9 cellular contexts compared by ENCODE assay signal in genomic region chr2:233082222-233082933, GRCh38. TPM values are rescaled to one million over a fixed set of nuclear protein-coding genes. Genes with fewer than 3 reads are reported as not detected.
DNase-seq lines count a peak whose midpoint lies in the region; ATAC-seq, FAIRE-seq and TF ChIP-seq lines count a peak whose summit lies in the region.
"Had no signal": no experiment of that assay in that cellular context is flagged by ENCODE, and none has a peak within 500 bp of the region (broad histone marks: within the 10 kb centered on the region; RNA-seq: fewer than 3 reads in every experiment).

No MANE protein-coding gene starts in this region.

- no peak overlapping the region for H3K4ac ChIP-seq in trophoblast cell (ENCODE audit: low read depth, low read length)

- H3K27ac ChIP-seq in MM.1S (ENCODE audit: low read length) (peak overlapping the region; percentile 80), trophoblast cell (ENCODE audit: low read depth, low read length) (no peak overlapping the region)
- peak overlapping the region; percentile 72 for H3K27ac ChIP-seq in effector memory CD4-positive, alpha-beta T cell (ENCODE audit: insufficient read depth, low read length, poor library complexity, severe bottlenecking)

- no peak overlapping the region for H4K12ac ChIP-seq in trophoblast cell (ENCODE audit: low read depth, low read length)

- no peak overlapping the region for H3K14ac ChIP-seq in trophoblast cell (ENCODE audit: low read length)

- H3K27me3 ChIP-seq in MM.1S (replicated peaks; ENCODE audit: insufficient read depth, low read length) (no peaks in the 10 kb centered on the region), trophoblast cell (ENCODE audit: insufficient read depth, low read length) (no peaks in the 10 kb centered on the region)
- H3K27me3 ChIP-seq in effector memory CD4-positive, alpha-beta T cell (replicated peaks; ENCODE audit: control insufficient read depth, insufficient read depth, low read length, poor library complexity, severe bottlenecking), result no peaks in the 10 kb centered on the region

- no peak overlapping the region for H2BK5ac ChIP-seq in trophoblast cell (ENCODE audit: low read depth, low read length, poor library complexity)

- WGBS in trophoblast cell (ENCODE audit: extremely low coverage, insufficient coverage, insufficient read length), result no CpG with 5 or more reads among the region's 11 CpGs

- H2BK12ac ChIP-seq in trophoblast cell (ENCODE audit: low read length), result no peak overlapping the region

- H3K36me3 ChIP-seq in MM.1S (replicated peaks; ENCODE audit: insufficient read depth, low read length), result no peaks in the 10 kb centered on the region
- H3K36me3 ChIP-seq in effector memory CD4-positive, alpha-beta T cell (ENCODE audit: control insufficient read depth, insufficient read depth, low read length), result peaks cover 3% of the 10 kb centered on the region
- no peaks in the 10 kb centered on the region for H3K36me3 ChIP-seq in trophoblast cell (ENCODE audit: control insufficient read depth in 1 of 2, insufficient read depth in 2 of 2, low read length in 2 of 2)

- H3K9ac ChIP-seq in MM.1S (ENCODE audit: low read length) (peak overlapping the region; percentile 28; the same call in 1 of the 2 replicates), trophoblast cell (ENCODE audit: low read length) (no peak overlapping the region)

- H3F3A ChIP-seq in MM.1S (ENCODE audit: insufficient read depth, low read length), result peaks cover 29% of the 10 kb centered on the region

- H3K79me2 ChIP-seq in MM.1S (ENCODE audit: low read length) (peaks cover 50% of the 10 kb centered on the region), trophoblast cell (ENCODE audit: control insufficient read depth, insufficient read depth, low read length, poor library complexity) (no peaks in the 10 kb centered on the region)

- H4K20me1 ChIP-seq in MM.1S (ENCODE audit: insufficient read depth, low read length), result no peaks in the 10 kb centered on the region

- H3K4me3 ChIP-seq in MM.1S (ENCODE audit: low read length) (no peak overlapping the region), trophoblast cell (ENCODE audit: low read depth, low read length) (no peak overlapping the region)
- peak overlapping the region; percentile 27 for H3K4me3 ChIP-seq in effector memory CD4-positive, alpha-beta T cell (ENCODE audit: insufficient read depth, low read depth, low read length, poor library complexity, severe bottlenecking)

- H3K9me3 ChIP-seq in MM.1S (replicated peaks; ENCODE audit: insufficient read depth, low read length) (no peaks in the 10 kb centered on the region), trophoblast cell (ENCODE audit: insufficient read depth, low read depth, low read length) (no peaks in the 10 kb centered on the region)
- H3K9me3 ChIP-seq in effector memory CD4-positive, alpha-beta T cell (ENCODE audit: control insufficient read depth, low read length), result no peaks in the 10 kb centered on the region

- no peak overlapping the region for H4K8ac ChIP-seq in trophoblast cell (ENCODE audit: low read depth, low read length)

- H2AFZ ChIP-seq in MM.1S (ENCODE audit: low read length), result no peak overlapping the region
- H2AFZ ChIP-seq in trophoblast cell (ENCODE audit: insufficient read depth, low read length, poor library complexity), result no peak overlapping the region

- no peak overlapping the region for H4K91ac ChIP-seq in trophoblast cell (ENCODE audit: low read depth, low read length)

- H3K4me2 ChIP-seq in MM.1S (ENCODE audit: low read depth, low read length), result peak overlapping the region; percentile 47
- no peak overlapping the region for H3K4me2 ChIP-seq in trophoblast cell (ENCODE audit: low read length)

- H3K4me1 ChIP-seq in MM.1S (ENCODE audit: low read length) (peaks cover 40% of the 10 kb centered on the region), trophoblast cell (ENCODE audit: control insufficient read depth in 1 of 2, insufficient read depth in 2 of 2, low read length in 2 of 2) (no peaks in the 10 kb centered on the region)
- peaks cover 69% of the 10 kb centered on the region for H3K4me1 ChIP-seq in effector memory CD4-positive, alpha-beta T cell (ENCODE audit: control insufficient read depth, insufficient read depth, low read length, poor library complexity, severe bottlenecking)

- no peaks in the 10 kb centered on the region for H3K79me1 ChIP-seq in trophoblast cell (ENCODE audit: low read length)

- no peak for TF ChIP-seq CTCF in MM.1S (IDR thresholded peaks at IDR 0.05; ENCODE audit: low read length)

- H2AK5ac ChIP-seq in trophoblast cell (ENCODE audit: low read length), result no peak overlapping the region

- no peak for DNase-seq in GM18507 (ENCODE audit: extremely low spot score, insufficient read length, low read depth)
- peak; percentile 25 for DNase-seq in MM.1S
- no peak for DNase-seq in effector memory CD4-positive, alpha-beta T cell
- no peak for DNase-seq in NCI-H69 (lab: John Stamatoyannopoulos, UW)
- no peak for DNase-seq in AG08395 (ENCODE audit: low spot score)
- DNase-seq in HuH-7.5 (ENCODE audit: low spot score), result no peak
- DNase-seq in trophoblast cell, result no peak
- DNase-seq: IMR-90 had no signal

- no peak overlapping the region for H3K18ac ChIP-seq in trophoblast cell (ENCODE audit: low read length)

- H3K23ac ChIP-seq in trophoblast cell (ENCODE audit: low read length), result no peak overlapping the region

- peak; percentile 35 for ATAC-seq in GM21576 (IDR thresholded peaks at IDR 0.05; ENCODE audit: unreplicated experiment)

- H3K9me2 ChIP-seq in MM.1S (replicated peaks; ENCODE audit: insufficient read depth, low read length), result no peaks in the 10 kb centered on the region

- H2BK120ac ChIP-seq in trophoblast cell (ENCODE audit: insufficient read depth, low read length, poor library complexity), result no peak overlapping the region

- peak; percentile 99 for FAIRE-seq in GM18507 (lab: Jason Lieb, UNC)

RNA-seq across cellular contexts. Expression of gene INPP5D, which starts 22.2 kb away (rescaled TPM):
- 6.1 and 6.2 TPM in 2 replicates for polyA plus RNA-seq in trophoblast cell (2013)

RNA-seq across cellular contexts. Expression of gene NEU2, which starts 49.9 kb away (rescaled TPM):
- polyA plus RNA-seq in trophoblast cell (2013), result 0.04 TPM in 1 of 2 replicates, not detected in the other
- polyA plus RNA-seq: IMR-90 had no signal
